ENCODE assay signal across 29 cellular contexts in genomic region chr19:30244533-30244932, GRCh38.
"Had no signal": no experiment of that assay in that cellular context is flagged by ENCODE, and none has a peak within 500 bp of the region (broad histone marks: within the 10 kb centered on the region; RNA-seq: fewer than 3 reads in every experiment).

No MANE protein-coding gene starts in this region.

- H3K27ac ChIP-seq: left lung, lower lobe of right lung, neural progenitor cell, neutrophil, parathyroid adenoma, psoas muscle, right atrium auricular region, skin epidermis, stomach, testis, tibial artery, upper lobe of right lung had no signal

- ATAC-seq: left colon; left lung; lower lobe of right lung; natural killer cell; psoas muscle; sciatic nerve; stimulated activated naive B cell treated with anti-CD40 and anti-IgM and Interleukin-4, amounts not matched to agents 10 μg/mL and 1 μg/mL and 100 μg/mL, for 72 hours; stimulated activated naive CD8-positive, alpha-beta T cell treated with anti-CD3 and anti-CD28 coated beads, Interleukin-15, Interleukin-2, amounts not matched to agents 100 U/mL and 50 U/mL, for 24 hours; upper lobe of right lung had no signal

- DNase-seq: hippocampal formation; kidney glomerular epithelial cell; left colon; left lung; lower lobe of right lung; mammary epithelial cell; mesenchymal stem cell; naive B cell; natural killer cell; nephron progenitor cell; occipital lobe; psoas muscle; stimulated activated CD4-positive, alpha-beta T cell treated with anti-CD3 and anti-CD28 coated beads, Interleukin-12 subunit alpha, Interleukin-12 subunit beta, amount 100 ng/mL, for 4 hours; stimulated activated CD4-positive, alpha-beta T cell treated with anti-CD3 and anti-CD28 coated beads, Interleukin-15, amount 100 ng/mL, for 24 hours; stimulated activated CD4-positive, alpha-beta T cell treated with anti-CD3 and anti-CD28 coated beads, Interleukin-2, amount 100 ng/mL, for 24 hours; stimulated activated CD4-positive, alpha-beta T cell treated with anti-CD3 and anti-CD28 coated beads, Interleukin-4, amount 100 ng/mL, for 1 hour; stimulated activated naive B cell treated with anti-CD40 and anti-IgM and Interleukin-4, amounts not matched to agents 10 μg/mL and 1 μg/mL and 100 μg/mL, for 72 hours; stimulated activated naive CD8-positive, alpha-beta T cell treated with anti-CD3 and anti-CD28 coated beads, Interleukin-15, Interleukin-2, amounts not matched to agents 100 U/mL and 50 U/mL, for 24 hours; stomach; testis; tibial artery; trophoblast cell; upper lobe of right lung had no signal

- H3K27me3 ChIP-seq: neural progenitor cell, right atrium auricular region, testis, upper lobe of right lung had no signal
